In genomic region chr1:232968965-232969364, GRCh38 we compare ENCODE assay signal across 11 cellular contexts. TPM values are rescaled to one million over a fixed set of nuclear protein-coding genes. Genes with fewer than 3 reads are reported as not detected.
A peak's percentile ranks its signal among the peaks of the same experiment; 100 is the strongest.
DNase-seq lines count a peak whose midpoint lies in the region; ATAC-seq lines count a peak whose summit lies in the region.
"Had no signal": no experiment of that assay in that cellular context is flagged by ENCODE, and none has a peak within 500 bp of the region (broad histone marks: within the 10 kb centered on the region; RNA-seq: fewer than 3 reads in every experiment).

No MANE protein-coding gene starts in this region.

- H3K4me3 Mint-ChIP-seq in activated T-cell treated with anti-CD3 and anti-CD28 coated beads, Interleukin-2, amount 50 U/mL, for 72 hours, result no peak overlapping the region
- H3K4me3 Mint-ChIP-seq in T-helper 1 cell treated with Interleukin-12 subunit alpha and Interleukin-12 subunit beta and Interleukin-4 antibody, amounts not matched to agents 30 μg/mL and 1 μg/mL, for 36 hours, result no peak overlapping the region

- no peak overlapping the region for H3K27ac Mint-ChIP-seq in activated T-cell treated with anti-CD3 and anti-CD28 coated beads, Interleukin-2, amount 50 U/mL, for 72 hours
- peak overlapping the region; percentile 55 for H3K27ac Mint-ChIP-seq in T-helper 1 cell treated with Interleukin-12 subunit alpha and Interleukin-12 subunit beta and Interleukin-4 antibody, amounts not matched to agents 30 μg/mL and 1 μg/mL, for 36 hours

- no peak for DNase-seq in activated T-cell treated with anti-CD3 and anti-CD28 coated beads, Interleukin-2, amount 50 U/mL, for 72 hours
- DNase-seq in activated T-cell treated with anti-CD3 and anti-CD28 coated beads, Interleukin-2, amount 50 U/mL, for 48 hours, result no peak
- DNase-seq in glomerular visceral epithelial cell (ENCODE audit: extremely low spot score) (peak; percentile 75), substantia nigra (lab: John Stamatoyannopoulos, UW) (peak in 26 of 49 donors; percentile 10 to 65 (median 29))
- DNase-seq: activated CD4-positive, alpha-beta T cell treated with anti-CD3 and anti-CD28 coated beads for 4 hours; brain microvascular endothelial cell had no signal

- H3K27me3 Mint-ChIP-seq in activated T-cell treated with anti-CD3 and anti-CD28 coated beads, Interleukin-2, amount 50 U/mL, for 72 hours (ENCODE audit: low read depth), result no peaks in the 10 kb centered on the region
- no peaks in the 10 kb centered on the region for H3K27me3 Mint-ChIP-seq in T-helper 1 cell treated with Interleukin-12 subunit alpha and Interleukin-12 subunit beta and Interleukin-4 antibody, amounts not matched to agents 30 μg/mL and 1 μg/mL, for 36 hours (ENCODE audit: low read depth)

- H3K27ac ChIP-seq in substantia nigra (ENCODE audit: low read depth, low read length, poor library complexity, severe bottlenecking), result no peak overlapping the region
- H3K27ac ChIP-seq: brain microvascular endothelial cell had no signal

- peak; percentile 36 to 54 for ATAC-seq in activated T-cell treated with anti-CD3 and anti-CD28 coated beads, Interleukin-2, amount 50 U/mL, for 72 hours (replicated peaks in 1 of 2)
- ATAC-seq in GM18502 (IDR thresholded peaks at IDR 0.05; ENCODE audit: poor library complexity, unreplicated experiment) (no peak), HG03565 (IDR thresholded peaks at IDR 0.05; ENCODE audit: unreplicated experiment) (no peak), HG03457 (IDR thresholded peaks at IDR 0.05; ENCODE audit: unreplicated experiment) (no peak)
- ATAC-seq: HCT116 had no signal

- H3K36me3 Mint-ChIP-seq in activated T-cell treated with anti-CD3 and anti-CD28 coated beads, Interleukin-2, amount 50 U/mL, for 72 hours (ENCODE audit: insufficient read depth in 2 of 2), result peaks cover 20 to 32% of the 10 kb centered on the region in 2 donors
- peaks cover 60% of the 10 kb centered on the region for H3K36me3 Mint-ChIP-seq in T-helper 1 cell treated with Interleukin-12 subunit alpha and Interleukin-12 subunit beta and Interleukin-4 antibody, amounts not matched to agents 30 μg/mL and 1 μg/mL, for 36 hours (ENCODE audit: low read depth)

- peaks cover 13 to 14% of the 10 kb centered on the region in 2 donors for H3K9me3 Mint-ChIP-seq in activated T-cell treated with anti-CD3 and anti-CD28 coated beads, Interleukin-2, amount 50 U/mL, for 72 hours
- peaks cover 24% of the 10 kb centered on the region for H3K9me3 Mint-ChIP-seq in T-helper 1 cell treated with Interleukin-12 subunit alpha and Interleukin-12 subunit beta and Interleukin-4 antibody, amounts not matched to agents 30 μg/mL and 1 μg/mL, for 36 hours

- peaks cover 7% of the 10 kb centered on the region for H3K4me1 Mint-ChIP-seq in activated T-cell treated with anti-CD3 and anti-CD28 coated beads, Interleukin-2, amount 50 U/mL, for 72 hours (ENCODE audit: low read depth)
- peaks cover 13% of the 10 kb centered on the region for H3K4me1 Mint-ChIP-seq in T-helper 1 cell treated with Interleukin-12 subunit alpha and Interleukin-12 subunit beta and Interleukin-4 antibody, amounts not matched to agents 30 μg/mL and 1 μg/mL, for 36 hours (ENCODE audit: low read depth)

RNA-seq across cellular contexts. Expression of gene NTPCR, which starts 18.6 kb away (rescaled TPM):
- 10 to 100 TPM; 20.9 to 50.5 TPM for total RNA-seq in activated T-cell treated with anti-CD3 and anti-CD28 coated beads, Interleukin-2, amount 50 U/mL, for 72 hours

Comparison
In these comparisons a context has a peak if more than half of its experiments do, and no peak if none do; other contexts are left out.
1. ATAC-seq: peak in activated T-cell treated with anti-CD3 and anti-CD28 coated beads, Interleukin-2, amount 50 U/mL, for 72 hours (2 of 2); none in GM18502 (single experiment), HG03565 (single experiment) and HG03457 (single experiment).
2. DNase-seq: peak in glomerular visceral epithelial cell (single experiment) and substantia nigra (26 of 49); none in activated T-cell treated with anti-CD3 and anti-CD28 coated beads, Interleukin-2, amount 50 U/mL, for 72 hours (0 of 2) and activated T-cell treated with anti-CD3 and anti-CD28 coated beads, Interleukin-2, amount 50 U/mL, for 48 hours (0 of 2).